In the genomic region with DNA sequence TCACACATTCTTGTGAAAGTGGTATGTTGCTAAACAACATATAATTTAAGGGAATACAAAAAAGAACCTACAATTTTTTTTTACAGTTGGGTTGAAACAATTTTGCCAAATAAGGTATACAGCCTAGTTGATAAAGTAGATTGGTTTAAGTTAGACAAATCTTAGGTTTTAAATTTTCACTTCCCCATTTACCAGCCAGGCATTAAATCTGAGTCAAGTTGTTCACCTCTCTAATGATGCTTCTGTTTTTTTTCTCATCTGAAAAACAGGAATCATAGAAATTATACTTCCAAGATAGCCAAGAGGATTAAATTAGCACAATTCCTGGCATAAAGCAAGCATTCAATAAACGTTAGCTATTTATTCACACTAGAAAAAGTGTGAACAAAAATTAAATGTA, we compare ENCODE assay signal across 15 cellular contexts. TPM values are rescaled to one million over a fixed set of nuclear protein-coding genes. Genes with fewer than 3 reads are reported as not detected.
DNase-seq lines count a peak whose midpoint lies in the region; ATAC-seq and TF ChIP-seq lines count a peak whose summit lies in the region.
"Had no signal": no experiment of that assay in that cellular context is flagged by ENCODE, and none has a peak within 500 bp of the region (broad histone marks: within the 10 kb centered on the region; RNA-seq: fewer than 3 reads in every experiment).

No MANE protein-coding gene starts in this region.

- ATAC-seq in GM19324 (IDR thresholded peaks at IDR 0.05; ENCODE audit: low FRiP score, unreplicated experiment) = peak; percentile 79
- peak; percentile 83 for ATAC-seq in HG02759 (IDR thresholded peaks at IDR 0.05; ENCODE audit: unreplicated experiment)
- peak; percentile 85 for ATAC-seq in HG03520 (IDR thresholded peaks at IDR 0.05; ENCODE audit: unreplicated experiment)
- ATAC-seq in GM19328 (IDR thresholded peaks at IDR 0.05; ENCODE audit: unreplicated experiment) = no peak
- ATAC-seq: HCT116 had no signal

- no peaks in the 10 kb centered on the region for H4K20me1 ChIP-seq in osteoblast (ENCODE audit: insufficient read depth, low read length)

- TF ChIP-seq CTCF in osteoblast (IDR thresholded peaks at IDR 0.05; ENCODE audit: extremely low read depth, low read depth, low read length) = no peak

- peak; percentile 13 for DNase-seq in osteoblast (ENCODE audit: insufficient read length, low spot score, missing footprints)
- no peak for DNase-seq in NCI-H2029 treated with DMSO at 0.1 percent for 48 hours (lab: John Stamatoyannopoulos, UW)
- no peak for DNase-seq in iPS-NIHi11 (ENCODE audit: low spot score)
- DNase-seq in DMS114 treated with DMSO at 0.1 percent for 48 hours (lab: John Stamatoyannopoulos, UW; ENCODE audit: unreplicated experiment) = no peak
- DNase-seq: activated CD4-positive, alpha-beta T cell treated with anti-CD3 and anti-CD28 coated beads, Interleukin-2, amount 50 U/mL, for 4 hours; DMS79; endodermal cell; MG63; spleen; stimulated activated naive CD4-positive, alpha-beta T cell had no signal

- H3K4me3 ChIP-seq in osteoblast (ENCODE audit: insufficient read depth, low read length) = no peak overlapping the region
- H3K4me3 ChIP-seq: MG63, spleen had no signal

- no peaks in the 10 kb centered on the region for H3K36me3 ChIP-seq in osteoblast (ENCODE audit: insufficient read depth, low read length)
- H3K36me3 ChIP-seq: MG63 had no signal

- no peaks in the 10 kb centered on the region for H3K27me3 ChIP-seq in osteoblast (ENCODE audit: insufficient read depth, low read length)
- H3K27me3 ChIP-seq: MG63, spleen had no signal

- H3K9me3 ChIP-seq in osteoblast (ENCODE audit: low read depth, low read length) = no peaks in the 10 kb centered on the region
- H3K9me3 ChIP-seq: MG63, spleen had no signal

- H3K27ac ChIP-seq in osteoblast (ENCODE audit: low read depth, low read length) = no peak overlapping the region

- no peaks in the 10 kb centered on the region for H3K79me2 ChIP-seq in osteoblast (ENCODE audit: insufficient read depth, low read length)

- no peak overlapping the region for H2AFZ ChIP-seq in osteoblast (ENCODE audit: low read length)

- H3K4me2 ChIP-seq in osteoblast (ENCODE audit: insufficient read depth, low read length) = no peak overlapping the region

- H3K4me1 ChIP-seq in osteoblast (ENCODE audit: insufficient read depth, low read length) = no peaks in the 10 kb centered on the region

RNA-seq across cellular contexts. Expression of gene ZBTB44, which starts 45.2 kb away (rescaled TPM):
- 47.1 and 50.3 TPM in 2 replicates for total RNA-seq in osteoblast
